ENCODE assay signal across 21 cellular contexts in genomic region chr16:68094614-68094934, GRCh38. TPM values are rescaled to one million over a fixed set of nuclear protein-coding genes. Genes with fewer than 3 reads are reported as not detected.
DNase-seq lines count a peak whose midpoint lies in the region; ATAC-seq and TF ChIP-seq lines count a peak whose summit lies in the region.
"Had no signal": no experiment of that assay in that cellular context is flagged by ENCODE, and none has a peak within 500 bp of the region (broad histone marks: within the 10 kb centered on the region; RNA-seq: fewer than 3 reads in every experiment).

No MANE protein-coding gene starts in this region.

- no peak for ATAC-seq in CD4-positive, CD25-positive, alpha-beta regulatory T cell (ENCODE audit: low read depth in 2 of 2)
- ATAC-seq in GM23338 = no peak
- no peak for ATAC-seq in naive B cell (ENCODE audit: low read depth in 2 of 2)

- peak overlapping the region; percentile 14 for H3K27ac ChIP-seq in CD4-positive, CD25-positive, alpha-beta regulatory T cell (ENCODE audit: insufficient read depth, low read length, poor library complexity, severe bottlenecking)
- H3K27ac ChIP-seq in GM23338 (ENCODE audit: low read depth) = no peak overlapping the region
- H3K27ac ChIP-seq in colonic mucosa = no peak overlapping the region
- H3K27ac ChIP-seq: coronary artery, parathyroid adenoma, sigmoid colon, stomach, upper lobe of right lung had no signal

- H3K9me2 ChIP-seq in GM23338 (ENCODE audit: insufficient read depth) = no peaks in the 10 kb centered on the region

- no peaks in the 10 kb centered on the region for H3K9me3 Mint-ChIP-seq in CD4-positive, CD25-positive, alpha-beta regulatory T cell
- H3K9me3 Mint-ChIP-seq in GM23338 (no peaks in the 10 kb centered on the region), naive B cell (no peaks in the 10 kb centered on the region)
- H3K9me3 Mint-ChIP-seq in activated naive CD8-positive, alpha-beta T cell (ENCODE audit: low read depth) = no peaks in the 10 kb centered on the region
- H3K9me3 Mint-ChIP-seq: activated T-helper 1 cell treated with anti-CD3 and anti-CD28 coated beads, Interleukin-12 subunit alpha, Interleukin-12 subunit beta, Interleukin-2, Interleukin-4 antibody, amounts not matched to agents 30 ng/mL and 10 ng/mL and 1 ng/mL, durations not matched to agents 14 hours and 24 hours and 36 hours had no signal

- H3K36me3 ChIP-seq in CD4-positive, CD25-positive, alpha-beta regulatory T cell (ENCODE audit: control insufficient read depth, insufficient read depth, low read length) = peaks cover 3% of the 10 kb centered on the region
- H3K36me3 ChIP-seq in GM23338 (ENCODE audit: insufficient read depth) (no peaks in the 10 kb centered on the region), colonic mucosa (no peaks in the 10 kb centered on the region)
- H3K36me3 ChIP-seq: sigmoid colon had no signal

- H3K4me3 Mint-ChIP-seq in CD4-positive, CD25-positive, alpha-beta regulatory T cell = peak overlapping the region in 2 of 4 donors; percentile 28 to 67
- H3K4me3 Mint-ChIP-seq in GM23338 = peak overlapping the region; percentile 16; the same call in 1 of the 3 replicates
- H3K4me3 Mint-ChIP-seq in activated naive CD8-positive, alpha-beta T cell = peak overlapping the region; percentile 59
- peak overlapping the region in 3 of 8 donors; percentile 51 to 75 (median 70) for H3K4me3 Mint-ChIP-seq in naive B cell

- no peak overlapping the region for H3K9ac ChIP-seq in colonic mucosa (ENCODE audit: low read depth in 2 of 2, low read length in 2 of 2)
- H3K9ac ChIP-seq: parathyroid adenoma had no signal

- peak in 1 of 2 experiments; percentile 14; a peak in 1 of 4 replicates for TF ChIP-seq CTCF in GM23338 (conservative IDR thresholded peaks at IDR 0.05; ENCODE audit: low read depth in 2 of 2)
- no peak for TF ChIP-seq CTCF in colonic mucosa (IDR thresholded peaks at IDR 0.05)

- H3F3A ChIP-seq in GM23338 (replicated peaks; ENCODE audit: low read depth) = no peaks in the 10 kb centered on the region

- H3K27me3 Mint-ChIP-seq in CD4-positive, CD25-positive, alpha-beta regulatory T cell = no peaks in the 10 kb centered on the region
- no peaks in the 10 kb centered on the region for H3K27me3 Mint-ChIP-seq in GM23338 (ENCODE audit: insufficient read depth, low read depth, poor library complexity)
- H3K27me3 Mint-ChIP-seq in activated naive CD8-positive, alpha-beta T cell = no peaks in the 10 kb centered on the region
- no peaks in the 10 kb centered on the region for H3K27me3 Mint-ChIP-seq in naive B cell

- peaks cover 98% of the 10 kb centered on the region for H3K79me2 ChIP-seq in GM23338 (replicated peaks; ENCODE audit: insufficient read depth)

- H3K4me1 Mint-ChIP-seq in CD4-positive, CD25-positive, alpha-beta regulatory T cell = peaks cover 49 to 88% (median 67%) of the 10 kb centered on the region in 4 donors
- H3K4me1 Mint-ChIP-seq in GM23338 = peaks cover 42% of the 10 kb centered on the region
- H3K4me1 Mint-ChIP-seq in activated naive CD8-positive, alpha-beta T cell (ENCODE audit: low read depth) = peaks cover 88% of the 10 kb centered on the region
- peaks cover 62 to 88% (median 87%) of the 10 kb centered on the region in 3 donors for H3K4me1 Mint-ChIP-seq in naive B cell

- no peak for DNase-seq in CD4-positive, CD25-positive, alpha-beta regulatory T cell
- DNase-seq in GM23338 (ENCODE audit: low spot score) (no peak), naive B cell (no peak), NCI-H748 (lab: John Stamatoyannopoulos, UW; ENCODE audit: unreplicated experiment) (no peak), colonic mucosa (no peak), NCI-H1092 (lab: John Stamatoyannopoulos, UW) (no peak), AML-193 (lab: John Stamatoyannopoulos, UW) (no peak)
- DNase-seq: anterior cingulate cortex, Calu3, kidney, NCI-H1105, NCI-H2107, Right ventricle myocardium superior, sigmoid colon, stomach, upper lobe of right lung had no signal

- no peaks in the 10 kb centered on the region for H3K36me3 Mint-ChIP-seq in CD4-positive, CD25-positive, alpha-beta regulatory T cell
- H3K36me3 Mint-ChIP-seq in GM23338 (ENCODE audit: low read depth) = no peaks in the 10 kb centered on the region
- H3K36me3 Mint-ChIP-seq in activated naive CD8-positive, alpha-beta T cell = no peaks in the 10 kb centered on the region
- no peaks in the 10 kb centered on the region for H3K36me3 Mint-ChIP-seq in naive B cell

- H2AFZ ChIP-seq in GM23338 = no peak overlapping the region
- H2AFZ ChIP-seq: parathyroid adenoma had no signal

- intact Hi-C loops in colonic mucosa (cut with DNase I) = loop anchor here (5.0 to 10.0 kb wide), 2 partner anchors 60 to 133 kb away; no protein-coding TSS in a partner anchor

- H4K20me1 ChIP-seq in GM23338 (replicated peaks; ENCODE audit: insufficient read depth) = peaks cover 47% of the 10 kb centered on the region

- H3K4me3 ChIP-seq in CD4-positive, CD25-positive, alpha-beta regulatory T cell (ENCODE audit: low read depth, low read length) = peak overlapping the region; percentile 27
- H3K4me3 ChIP-seq in GM23338 (no peak overlapping the region), colonic mucosa (no peak overlapping the region)
- H3K4me3 ChIP-seq: coronary artery, lung, sigmoid colon, stomach, upper lobe of right lung had no signal

- no peaks in the 10 kb centered on the region for H3K9me3 ChIP-seq in CD4-positive, CD25-positive, alpha-beta regulatory T cell (ENCODE audit: control insufficient read depth in 2 of 2, low read length in 2 of 2)
- H3K9me3 ChIP-seq in colonic mucosa = no peaks in the 10 kb centered on the region
- H3K9me3 ChIP-seq: sigmoid colon, stomach, upper lobe of right lung had no signal

- no peaks in the 10 kb centered on the region for H3K27me3 ChIP-seq in CD4-positive, CD25-positive, alpha-beta regulatory T cell (ENCODE audit: control insufficient read depth, insufficient read depth, low read length)
- H3K27me3 ChIP-seq in GM23338 (ENCODE audit: insufficient read depth) (no peaks in the 10 kb centered on the region), colonic mucosa (no peaks in the 10 kb centered on the region)
- H3K27me3 ChIP-seq: sigmoid colon, stomach, upper lobe of right lung had no signal

- H3K4me1 ChIP-seq in CD4-positive, CD25-positive, alpha-beta regulatory T cell (ENCODE audit: control insufficient read depth, insufficient read depth, low read length, poor library complexity, severe bottlenecking) = peaks cover 73% of the 10 kb centered on the region
- H3K4me1 ChIP-seq in GM23338 (ENCODE audit: insufficient read depth) (peaks cover 28% of the 10 kb centered on the region), colonic mucosa (no peaks in the 10 kb centered on the region)

- peak overlapping the region; percentile 63 to 69 (median 66) for H3K27ac Mint-ChIP-seq in CD4-positive, CD25-positive, alpha-beta regulatory T cell
- peak overlapping the region; percentile 89 for H3K27ac Mint-ChIP-seq in GM23338
- peak overlapping the region; percentile 96 for H3K27ac Mint-ChIP-seq in activated naive CD8-positive, alpha-beta T cell
- peak overlapping the region in 4 of 6 donors; percentile 80 to 91 (median 88) for H3K27ac Mint-ChIP-seq in naive B cell

- H3K4me2 ChIP-seq in GM23338 = peak overlapping the region; percentile 55

TF ChIP-seq in GM23338, 12 proteins besides CTCF, POLR2A, EP300 and RAD21 (continues in another document):
- TF ChIP-seq EZH2phosphoT487 (IDR thresholded peaks at IDR 0.05; ENCODE audit: unreplicated experiment) (no peak), ETS1 (IDR thresholded peaks at IDR 0.05) (no peak), NANOG (IDR thresholded peaks at IDR 0.05; ENCODE audit: borderline replicate concordance) (no peak), ZNF114 (CRISPR knock-in tag; IDR thresholded peaks at IDR 0.05) (no peak)

RNA-seq across cellular contexts. Expression of gene NFATC3, which starts 9.4 kb away (rescaled TPM):
- total RNA-seq in CD4-positive, CD25-positive, alpha-beta regulatory T cell = 115 TPM
- polyA plus RNA-seq in CD4-positive, CD25-positive, alpha-beta regulatory T cell = 10 to 100 TPM; 52.0 to 67.5 (median 56.6) TPM
- total RNA-seq in GM23338 (2014; rRNA removed; shearing (Covaris generic)) = 34.5 and 40.9 TPM in 2 replicates
- polyA plus RNA-seq in GM23338 (2016; fragmentation: Nextera tagmentation; extraction: Ambion mirVana) = 9.2 and 9.3 TPM in 2 replicates
- 100 to 1,000 TPM in 2 of 6 donors, 10 to 100 TPM in 4; 74.8 to 147 (median 96.7) TPM for polyA plus RNA-seq in naive B cell (ENCODE audit: low read depth in 6 of 6)
- total RNA-seq in colonic mucosa = 10 to 100 TPM; 22.5 to 29.3 TPM
